ENCODE assay signal across 9 cellular contexts in genomic region chr5:176542135-176542595, GRCh38. TPM values are rescaled to one million over a fixed set of nuclear protein-coding genes. Genes with fewer than 3 reads are reported as not detected.
DNase-seq lines count a peak whose midpoint lies in the region; ATAC-seq, FAIRE-seq and TF ChIP-seq lines count a peak whose summit lies in the region.
"Had no signal": no experiment of that assay in that cellular context is flagged by ENCODE, and none has a peak within 500 bp of the region (broad histone marks: within the 10 kb centered on the region; RNA-seq: fewer than 3 reads in every experiment).

No MANE protein-coding gene starts in this region.

- H3K27me3 ChIP-seq in esophagus muscularis mucosa: no peaks in the 10 kb centered on the region
- no peaks in the 10 kb centered on the region for H3K27me3 ChIP-seq in pancreas

- H3K9me3 Mint-ChIP-seq in activated CD4-positive, alpha-beta memory T cell treated with anti-CD3 and anti-CD28 coated beads for 36 hours: no peaks in the 10 kb centered on the region

- H3K27ac Mint-ChIP-seq in activated CD4-positive, alpha-beta memory T cell treated with anti-CD3 and anti-CD28 coated beads for 36 hours: peak overlapping the region; percentile 95

- H3K36me3 ChIP-seq in esophagus muscularis mucosa: no peaks in the 10 kb centered on the region
- H3K36me3 ChIP-seq in pancreas: no peaks in the 10 kb centered on the region

- no peak for TF ChIP-seq POLR2A in esophagus muscularis mucosa (IDR thresholded peaks at IDR 0.05; ENCODE audit: low read depth)

- CTCF ChIA-PET in activated CD4-positive, alpha-beta memory T cell treated with anti-CD3 and anti-CD28 coated beads for 36 hours (lab: Charles Lee): interaction anchor here (0.7 to 2.5 kb wide), 7 partner anchors 9 to 135 kb away, joined by 3 to 34 read pairs (median 7); partner anchors contain the start of genes CLTB and FAF2

- no peaks in the 10 kb centered on the region for H3K9me3 ChIP-seq in esophagus muscularis mucosa
- no peaks in the 10 kb centered on the region for H3K9me3 ChIP-seq in pancreas

- no peaks in the 10 kb centered on the region for H3K27me3 Mint-ChIP-seq in activated CD4-positive, alpha-beta memory T cell treated with anti-CD3 and anti-CD28 coated beads for 36 hours

- H3K4me1 Mint-ChIP-seq in activated CD4-positive, alpha-beta memory T cell treated with anti-CD3 and anti-CD28 coated beads for 36 hours (ENCODE audit: low read depth): peaks cover 56% of the 10 kb centered on the region

- H3K36me3 Mint-ChIP-seq in activated CD4-positive, alpha-beta memory T cell treated with anti-CD3 and anti-CD28 coated beads for 36 hours: no peaks in the 10 kb centered on the region

- POLR2A ChIA-PET in activated CD4-positive, alpha-beta memory T cell treated with anti-CD3 and anti-CD28 coated beads for 36 hours (lab: Charles Lee): interaction anchor here (1.0 to 2.3 kb wide), 4 partner anchors 8 to 126 kb away, joined by 4 to 20 read pairs (median 13); partner anchors contain the start of genes CLTB and FAF2

- H3K4me3 ChIP-seq in esophagus muscularis mucosa (peak overlapping the region; percentile 71 to 84 (median 80)), pancreas (peak overlapping the region; percentile 33 to 79 (median 53))

- ATAC-seq in pancreas: no peak
- ATAC-seq in HG03095 (IDR thresholded peaks at IDR 0.05; ENCODE audit: unreplicated experiment): no peak

- intact Hi-C loops in activated CD4-positive, alpha-beta memory T cell treated with anti-CD3 and anti-CD28 coated beads for 36 hours (cut with micrococcal nuclease): no loop called here
- intact Hi-C loops in esophagus muscularis mucosa (cut with DNase I) (loop anchor here (5.0 to 10.0 kb wide), 3 partner anchors 95 to 127 kb away; partner anchors contain the start of genes CLTB, FAF2 and TSPAN17), pancreas (cut with DNase I) (no loop called here)

- TF ChIP-seq EP300 in esophagus muscularis mucosa (IDR thresholded peaks at IDR 0.05): no peak

- TF ChIP-seq CTCF in esophagus muscularis mucosa (IDR thresholded peaks at IDR 0.05) (no peak), pancreas (IDR thresholded peaks at IDR 0.05) (no peak)

- H3K27ac ChIP-seq in esophagus muscularis mucosa (replicated peaks in 1 of 4) (peak overlapping the region; percentile 90 to 93 (median 90)), pancreas (peak overlapping the region in 2 of 4 donors; percentile 36 to 41)

- peak overlapping the region; percentile 83 for H3K4me3 Mint-ChIP-seq in activated CD4-positive, alpha-beta memory T cell treated with anti-CD3 and anti-CD28 coated beads for 36 hours

- whole genome bisulfite sequencing in esophagus muscularis mucosa: 48% methylated on average over 11 of the region's 16 CpGs
- WGBS in pancreas, 2 donors: 42 to 49% methylated on average over 16 of the region's 16 CpGs

- DNase-seq in DMS53 (lab: John Stamatoyannopoulos, UW) (peak; percentile 39), DMS53 treated with DMSO at 0.1 percent for 48 hours (lab: John Stamatoyannopoulos, UW; ENCODE audit: unreplicated experiment) (no peak), esophagus muscularis mucosa (ENCODE audit: extremely low spot score) (no peak), pancreas (peak in 2 of 6 donors; percentile 36 to 58), NCI-H1092 treated with DMSO at 0.1 percent for 48 hours (lab: John Stamatoyannopoulos, UW) (no peak), DMS 273 treated with DMSO at 0.1 percent for 48 hours (lab: John Stamatoyannopoulos, UW) (no peak)
- DNase-seq in activated CD4-positive, alpha-beta memory T cell treated with anti-CD3 and anti-CD28 coated beads for 36 hours: peak; percentile 79

- H3K4me1 ChIP-seq in esophagus muscularis mucosa (peaks cover 26 to 57% (median 53%) of the 10 kb centered on the region in 4 donors), pancreas (peaks cover 4 to 7% (median 4%) of the 10 kb centered on the region in 3 donors)

- no peak for FAIRE-seq in pancreas (lab: Jason Lieb, UNC)
- FAIRE-seq: A204.1 had no signal

RNA-seq across cellular contexts. Expression of gene RNF44, which starts 5.0 kb away (rescaled TPM):
- 10 to 100 TPM; 61.9 to 68.1 TPM for total RNA-seq in activated CD4-positive, alpha-beta memory T cell treated with anti-CD3 and anti-CD28 coated beads for 36 hours
- total RNA-seq in esophagus muscularis mucosa (10 to 100 TPM; 11.3 to 22.2 (median 18.7) TPM), pancreas (10 to 100 TPM; 13.8 to 36.6 (median 18.5) TPM)
- 10 to 100 TPM; 18.0 to 27.5 TPM for polyA plus RNA-seq in pancreas

RNA-seq across cellular contexts. Expression of gene CDHR2, which starts 7.0 kb away (rescaled TPM):
- total RNA-seq in activated CD4-positive, alpha-beta memory T cell treated with anti-CD3 and anti-CD28 coated beads for 36 hours: under 1 TPM; 0.36 to 0.38 TPM
- under 1 TPM in 1 of 4 donors, not detected in 3; 0.92 TPM for total RNA-seq in esophagus muscularis mucosa
- 1 to 10 TPM in 1 of 6 donors, under 1 TPM in 4, not detected in 1; 0.19 to 1.1 (median 0.26) TPM for total RNA-seq in pancreas
- under 1 TPM; 0.23 to 0.89 TPM for polyA plus RNA-seq in pancreas

Comparison
In these comparisons a context has a peak if more than half of its experiments do, and no peak if none do; other contexts are left out.
1. DNase-seq: peak in DMS53 (single experiment) and activated CD4-positive, alpha-beta memory T cell treated with anti-CD3 and anti-CD28 coated beads for 36 hours (single experiment); none in DMS53 treated with DMSO at 0.1 percent for 48 hours (single experiment), esophagus muscularis mucosa (single experiment), NCI-H1092 treated with DMSO at 0.1 percent for 48 hours (single experiment) and DMS 273 treated with DMSO at 0.1 percent for 48 hours (single experiment).